ENCODE assay signal across 1 cellular context in the genomic region with DNA sequence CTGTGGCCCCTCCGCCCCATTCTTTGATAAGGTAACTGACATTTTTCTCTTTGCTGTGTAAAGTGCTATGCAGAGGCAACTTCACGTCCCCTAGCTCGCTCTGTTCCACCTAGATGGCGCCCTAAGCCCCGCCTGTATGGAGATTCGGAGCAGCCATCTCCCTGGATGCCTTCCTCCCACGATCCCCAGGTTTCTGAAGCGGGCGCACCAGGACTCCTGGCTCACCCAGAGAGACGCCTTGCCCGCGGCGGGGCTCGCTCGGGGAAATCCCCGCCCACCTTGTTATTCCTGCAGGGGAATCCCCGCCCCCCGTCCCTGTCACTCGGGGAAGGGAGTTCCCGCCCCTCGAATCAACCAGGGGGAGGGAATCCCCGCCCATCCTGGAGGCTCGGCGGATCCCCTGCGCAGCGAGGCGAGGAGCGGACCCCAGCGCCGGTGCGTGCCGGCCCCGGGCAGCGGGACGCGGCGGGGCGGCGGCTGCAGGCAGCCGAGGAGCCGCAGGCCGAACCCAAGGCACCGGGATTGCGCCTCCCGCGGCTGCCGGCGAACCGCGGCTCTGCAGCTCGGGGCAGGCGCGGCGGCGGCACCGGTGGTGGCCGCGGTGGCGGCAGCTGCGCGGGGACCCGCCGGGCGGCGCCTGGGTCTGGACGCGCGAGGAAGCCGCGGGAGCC.
TF ChIP-seq lines count a peak whose summit lies in the region.

A gene (plus strand): TSS at position 384 of the 671 bp plus-strand sequence.

TF ChIP-seq in SK-N-SH treated with all-trans-retinoic acid at 6 μM for 48 hours, 23 proteins besides CTCF, POLR2A, EP300 and RAD21 (continued from another document):
- TF ChIP-seq, protein P1, sequence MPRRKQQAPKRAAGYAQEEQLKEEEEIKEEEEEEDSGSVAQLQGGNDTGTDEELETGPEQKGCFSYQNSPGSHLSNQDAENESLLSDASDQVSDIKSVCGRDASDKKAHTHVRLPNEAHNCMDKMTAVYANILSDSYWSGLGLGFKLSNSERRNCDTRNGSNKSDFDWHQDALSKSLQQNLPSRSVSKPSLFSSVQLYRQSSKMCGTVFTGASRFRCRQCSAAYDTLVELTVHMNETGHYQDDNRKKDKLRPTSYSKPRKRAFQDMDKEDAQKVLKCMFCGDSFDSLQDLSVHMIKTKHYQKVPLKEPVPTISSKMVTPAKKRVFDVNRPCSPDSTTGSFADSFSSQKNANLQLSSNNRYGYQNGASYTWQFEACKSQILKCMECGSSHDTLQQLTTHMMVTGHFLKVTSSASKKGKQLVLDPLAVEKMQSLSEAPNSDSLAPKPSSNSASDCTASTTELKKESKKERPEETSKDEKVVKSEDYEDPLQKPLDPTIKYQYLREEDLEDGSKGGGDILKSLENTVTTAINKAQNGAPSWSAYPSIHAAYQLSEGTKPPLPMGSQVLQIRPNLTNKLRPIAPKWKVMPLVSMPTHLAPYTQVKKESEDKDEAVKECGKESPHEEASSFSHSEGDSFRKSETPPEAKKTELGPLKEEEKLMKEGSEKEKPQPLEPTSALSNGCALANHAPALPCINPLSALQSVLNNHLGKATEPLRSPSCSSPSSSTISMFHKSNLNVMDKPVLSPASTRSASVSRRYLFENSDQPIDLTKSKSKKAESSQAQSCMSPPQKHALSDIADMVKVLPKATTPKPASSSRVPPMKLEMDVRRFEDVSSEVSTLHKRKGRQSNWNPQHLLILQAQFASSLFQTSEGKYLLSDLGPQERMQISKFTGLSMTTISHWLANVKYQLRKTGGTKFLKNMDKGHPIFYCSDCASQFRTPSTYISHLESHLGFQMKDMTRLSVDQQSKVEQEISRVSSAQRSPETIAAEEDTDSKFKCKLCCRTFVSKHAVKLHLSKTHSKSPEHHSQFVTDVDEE (CRISPR knock-in tag; IDR thresholded peaks at IDR 0.05) = no peak
- TF ChIP-seq, protein P2, sequence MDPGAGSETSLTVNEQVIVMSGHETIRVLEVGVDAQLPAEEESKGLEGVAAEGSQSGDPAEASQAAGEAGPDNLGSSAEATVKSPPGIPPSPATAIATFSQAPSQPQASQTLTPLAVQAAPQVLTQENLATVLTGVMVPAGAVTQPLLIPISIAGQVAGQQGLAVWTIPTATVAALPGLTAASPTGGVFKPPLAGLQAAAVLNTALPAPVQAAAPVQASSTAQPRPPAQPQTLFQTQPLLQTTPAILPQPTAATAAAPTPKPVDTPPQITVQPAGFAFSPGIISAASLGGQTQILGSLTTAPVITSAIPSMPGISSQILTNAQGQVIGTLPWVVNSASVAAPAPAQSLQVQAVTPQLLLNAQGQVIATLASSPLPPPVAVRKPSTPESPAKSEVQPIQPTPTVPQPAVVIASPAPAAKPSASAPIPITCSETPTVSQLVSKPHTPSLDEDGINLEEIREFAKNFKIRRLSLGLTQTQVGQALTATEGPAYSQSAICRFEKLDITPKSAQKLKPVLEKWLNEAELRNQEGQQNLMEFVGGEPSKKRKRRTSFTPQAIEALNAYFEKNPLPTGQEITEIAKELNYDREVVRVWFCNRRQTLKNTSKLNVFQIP (CRISPR knock-in tag; IDR thresholded peaks at IDR 0.05; ENCODE audit: borderline replicate concordance, low read depth) = no peak
- no peak for TF ChIP-seq RARB (CRISPR knock-in tag; IDR thresholded peaks at IDR 0.05)
- TF ChIP-seq ESRRG (CRISPR knock-in tag; IDR thresholded peaks at IDR 0.05) = no peak
- TF ChIP-seq, protein P3, sequence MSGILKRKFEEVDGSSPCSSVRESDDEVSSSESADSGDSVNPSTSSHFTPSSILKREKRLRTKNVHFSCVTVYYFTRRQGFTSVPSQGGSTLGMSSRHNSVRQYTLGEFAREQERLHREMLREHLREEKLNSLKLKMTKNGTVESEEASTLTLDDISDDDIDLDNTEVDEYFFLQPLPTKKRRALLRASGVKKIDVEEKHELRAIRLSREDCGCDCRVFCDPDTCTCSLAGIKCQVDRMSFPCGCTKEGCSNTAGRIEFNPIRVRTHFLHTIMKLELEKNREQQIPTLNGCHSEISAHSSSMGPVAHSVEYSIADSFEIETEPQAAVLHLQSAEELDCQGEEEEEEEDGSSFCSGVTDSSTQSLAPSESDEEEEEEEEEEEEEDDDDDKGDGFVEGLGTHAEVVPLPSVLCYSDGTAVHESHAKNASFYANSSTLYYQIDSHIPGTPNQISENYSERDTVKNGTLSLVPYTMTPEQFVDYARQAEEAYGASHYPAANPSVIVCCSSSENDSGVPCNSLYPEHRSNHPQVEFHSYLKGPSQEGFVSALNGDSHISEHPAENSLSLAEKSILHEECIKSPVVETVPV (CRISPR knock-in tag; IDR thresholded peaks at IDR 0.05) = no peak
- TF ChIP-seq GLIS3 (CRISPR knock-in tag; IDR thresholded peaks at IDR 0.05) = no peak
- TF ChIP-seq ZFP30 (CRISPR knock-in tag; IDR thresholded peaks at IDR 0.05) = no peak
- no peak for TF ChIP-seq BACH2 (CRISPR knock-in tag; IDR thresholded peaks at IDR 0.05; ENCODE audit: borderline replicate concordance)
- TF ChIP-seq, protein P4, sequence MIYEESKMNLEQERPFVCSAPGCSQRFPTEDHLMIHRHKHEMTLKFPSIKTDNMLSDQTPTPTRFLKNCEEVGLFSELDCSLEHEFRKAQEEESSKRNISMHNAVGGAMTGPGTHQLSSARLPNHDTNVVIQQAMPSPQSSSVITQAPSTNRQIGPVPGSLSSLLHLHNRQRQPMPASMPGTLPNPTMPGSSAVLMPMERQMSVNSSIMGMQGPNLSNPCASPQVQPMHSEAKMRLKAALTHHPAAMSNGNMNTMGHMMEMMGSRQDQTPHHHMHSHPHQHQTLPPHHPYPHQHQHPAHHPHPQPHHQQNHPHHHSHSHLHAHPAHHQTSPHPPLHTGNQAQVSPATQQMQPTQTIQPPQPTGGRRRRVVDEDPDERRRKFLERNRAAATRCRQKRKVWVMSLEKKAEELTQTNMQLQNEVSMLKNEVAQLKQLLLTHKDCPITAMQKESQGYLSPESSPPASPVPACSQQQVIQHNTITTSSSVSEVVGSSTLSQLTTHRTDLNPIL (CRISPR knock-in tag; IDR thresholded peaks at IDR 0.05; ENCODE audit: low read depth) = no peak
- TF ChIP-seq PPARA (CRISPR knock-in tag; IDR thresholded peaks at IDR 0.05; ENCODE audit: borderline replicate concordance) = no peak
- TF ChIP-seq ZNF565 (CRISPR knock-in tag; conservative IDR thresholded peaks at IDR 0.05; ENCODE audit: low read depth) = no peak
